Comparison of ENCODE assay signal across 8 cellular contexts in the genomic region with DNA sequence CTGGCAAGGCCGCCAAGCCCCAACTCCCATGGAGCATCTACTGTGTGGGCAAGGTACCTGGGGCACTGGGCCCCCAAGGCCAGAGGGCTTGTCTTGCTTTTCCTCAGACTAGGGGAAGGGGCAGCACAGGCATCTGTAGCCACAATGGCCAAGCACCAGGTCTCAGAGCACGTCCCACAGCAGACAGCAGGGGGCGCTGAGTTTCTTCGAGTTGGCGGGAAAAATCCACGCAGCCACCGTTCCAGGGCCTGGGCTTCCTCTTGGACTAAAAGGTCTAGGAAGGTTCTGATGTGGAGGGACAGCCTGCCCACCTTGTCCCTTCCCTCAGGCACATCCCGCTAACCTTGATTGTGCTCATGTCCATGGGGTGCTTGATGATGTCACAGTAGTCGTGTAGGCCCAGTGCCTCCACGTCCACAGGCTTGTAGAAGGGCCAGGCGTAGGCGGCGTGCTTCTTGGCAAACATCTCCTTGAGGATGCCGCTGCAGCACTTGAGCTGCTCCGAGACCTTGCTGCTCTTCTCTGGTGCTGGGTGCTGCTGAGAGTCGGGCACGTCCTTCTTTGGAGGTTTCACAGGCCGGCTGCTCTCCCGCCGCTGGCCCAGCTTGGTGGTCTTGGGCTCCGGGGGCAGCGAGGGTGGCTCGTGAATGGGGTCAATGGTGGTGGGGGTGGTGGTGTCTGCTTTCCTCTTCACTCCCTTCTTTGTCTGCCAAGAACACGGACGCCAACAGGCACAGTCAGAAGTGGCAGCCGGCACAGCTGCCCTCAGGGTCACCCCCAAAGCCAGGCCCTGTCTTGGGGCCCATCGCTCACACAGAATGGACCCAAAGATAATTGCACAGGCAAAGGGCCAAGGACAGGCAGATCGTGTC.
DNase-seq lines count a peak whose midpoint lies in the region; ATAC-seq, FAIRE-seq and TF ChIP-seq lines count a peak whose summit lies in the region.

No MANE protein-coding gene starts in this region.

- no peak for ATAC-seq in GM18505 (IDR thresholded peaks at IDR 0.05; ENCODE audit: unreplicated experiment)

- TF ChIP-seq POLR2A in GM18505 (IDR thresholded peaks at IDR 0.05; ENCODE audit: borderline replicate concordance, extremely low read depth, insufficient read depth, insufficient read length): no peak

- H3K4me3 ChIP-seq in astrocyte of the cerebellum (ENCODE audit: low read depth, low read length) (no peak overlapping the region), skin epidermis (no peak overlapping the region)

- H3K27ac ChIP-seq in skin epidermis: peak overlapping the region in 15 of 21 experiments; percentile 2 to 91 (median 83)

- no peak for FAIRE-seq in D721Med (lab: Jason Lieb, UNC)

- peak; percentile 74 for DNase-seq in D721Med (ENCODE audit: insufficient read length, low spot score)
- DNase-seq in Kasumi-1 (lab: John Stamatoyannopoulos, UW): peak; percentile 23 to 51
- peak; percentile 25 for DNase-seq in T1000 (lab: John Stamatoyannopoulos, UW)
- no peak for DNase-seq in astrocyte of the cerebellum (ENCODE audit: low read depth)
- DNase-seq in iPS DF 19.7 (ENCODE audit: low read depth, low spot score): peak; percentile 17
- no peak for DNase-seq in SW 1271 (lab: John Stamatoyannopoulos, UW)

- in situ Hi-C loops in astrocyte of the cerebellum (cut with HindIII; ENCODE audit: low sequenced_read_pairs): no loop called here

- peak; percentile 77 for TF ChIP-seq CTCF in D721Med (IDR thresholded peaks at IDR 0.05; ENCODE audit: insufficient read depth, missing control alignments)
- TF ChIP-seq CTCF in astrocyte of the cerebellum (IDR thresholded peaks at IDR 0.05; ENCODE audit: low read depth, low read length, missing control alignments): peak; percentile 78

Comparison
In these comparisons a context has a peak if more than half of its experiments do, and no peak if none do; other contexts are left out.
1. DNase-seq: peak in D721Med (single experiment), Kasumi-1 (2 of 2), T1000 (single experiment) and iPS DF 19.7 (single experiment); none in astrocyte of the cerebellum (single experiment) and SW 1271 (0 of 2).